In genomic region chr5:139296862-139297326, GRCh38 we compare ENCODE assay signal across 10 cellular contexts. TPM values are rescaled to one million over a fixed set of nuclear protein-coding genes. Genes with fewer than 3 reads are reported as not detected.
DNase-seq lines count a peak whose midpoint lies in the region; ATAC-seq and TF ChIP-seq lines count a peak whose summit lies in the region.
"Had no signal": no experiment of that assay in that cellular context is flagged by ENCODE, and none has a peak within 500 bp of the region (broad histone marks: within the 10 kb centered on the region; RNA-seq: fewer than 3 reads in every experiment).

No MANE protein-coding gene starts in this region.

- peaks cover 23% of the 10 kb centered on the region for H3K36me3 Mint-ChIP-seq in activated CD4-positive, alpha-beta T cell treated with anti-CD3 and anti-CD28 coated beads, Interleukin-2, amount 10 ng/mL, durations not matched to agents 7 days and 5 days (ENCODE audit: low read depth)
- H3K36me3 Mint-ChIP-seq in WTC11: peaks cover 24% of the 10 kb centered on the region
- peaks cover 69% of the 10 kb centered on the region for H3K36me3 Mint-ChIP-seq in stimulated activated effector memory CD8-positive, alpha-beta T cell treated with anti-CD3 and anti-CD28 coated beads, Interleukin-12 subunit alpha, Interleukin-12 subunit beta, amount 100 ng/mL, for 72 hours

- CTCF ChIA-PET in activated CD4-positive, alpha-beta T cell treated with anti-CD3 and anti-CD28 coated beads, Interleukin-2, amount 10 ng/mL, durations not matched to agents 7 days and 5 days (lab: Charles Lee): interaction anchor here (0.6 to 1.9 kb wide), 2 partner anchors 30 to 45 kb away, joined by 7 to 9 read pairs; partner anchors contain the start of gene PAIP2
- CTCF ChIA-PET in WTC11 (lab: Charles Lee): no interaction called here

- DNase-seq in activated CD4-positive, alpha-beta T cell treated with anti-CD3 and anti-CD28 coated beads, Interleukin-2, amount 10 ng/mL, durations not matched to agents 7 days and 5 days: no peak
- DNase-seq in activated CD4-positive, alpha-beta T cell treated with anti-CD3 and anti-CD28 coated beads, Interleukin-2, amount 50 U/mL, for 48 hours: no peak
- DNase-seq in WTC11 (ENCODE audit: low spot score) (no peak), foreskin keratinocyte (no peak)
- DNase-seq in stimulated activated effector memory CD8-positive, alpha-beta T cell treated with anti-CD3 and anti-CD28 coated beads, Interleukin-12 subunit alpha, Interleukin-12 subunit beta, amount 100 ng/mL, for 72 hours (ENCODE audit: low spot score in 2 of 2): no peak
- DNase-seq in activated CD4-positive, alpha-beta T cell treated with anti-CD3 and anti-CD28 coated beads, Interleukin-2, amount 50 U/mL, for 4 hours: no peak
- DNase-seq: NCI-H69; stimulated activated CD4-positive, alpha-beta T cell treated with anti-CD3 and anti-CD28 coated beads, Interleukin-4, amount 100 ng/mL, for 1 hour had no signal

- H3K27ac ChIP-seq in foreskin keratinocyte: no peak overlapping the region

- no peak overlapping the region for H3K9ac ChIP-seq in iPS-15b (ENCODE audit: low read depth, low read length)

- peak overlapping the region; percentile 99 for H3K4me3 ChIP-seq in iPS-15b (ENCODE audit: low read depth, low read length)

- no peak overlapping the region for H3K27ac Mint-ChIP-seq in activated CD4-positive, alpha-beta T cell treated with anti-CD3 and anti-CD28 coated beads, Interleukin-2, amount 10 ng/mL, durations not matched to agents 7 days and 5 days
- H3K27ac Mint-ChIP-seq in WTC11: peak overlapping the region; percentile 82; the same call in 1 of the 2 replicates
- H3K27ac Mint-ChIP-seq in stimulated activated effector memory CD8-positive, alpha-beta T cell treated with anti-CD3 and anti-CD28 coated beads, Interleukin-12 subunit alpha, Interleukin-12 subunit beta, amount 100 ng/mL, for 72 hours: peak overlapping the region; percentile 48

- TF ChIP-seq CTCF in WTC11 (IDR thresholded peaks at IDR 0.05) (no peak), foreskin keratinocyte (conservative IDR thresholded peaks at IDR 0.05) (no peak)

- peaks cover 26% of the 10 kb centered on the region for H3K4me1 ChIP-seq in iPS-15b (ENCODE audit: control insufficient read depth, insufficient read depth, low read length)
- H3K4me1 ChIP-seq in foreskin keratinocyte: peaks cover 14% of the 10 kb centered on the region

- POLR2A ChIA-PET in activated CD4-positive, alpha-beta T cell treated with anti-CD3 and anti-CD28 coated beads, Interleukin-2, amount 10 ng/mL, durations not matched to agents 7 days and 5 days (lab: Charles Lee): no interaction called here
- POLR2A ChIA-PET in WTC11 (lab: Charles Lee): interaction anchor here (0.6 to 1.6 kb wide), 5 partner anchors 10 to 61 kb away, joined by 3 to 5 read pairs (median 3); no protein-coding TSS in a partner anchor

- ATAC-seq in WTC11 (no peak), GM19452 (IDR thresholded peaks at IDR 0.05; ENCODE audit: unreplicated experiment) (no peak), foreskin keratinocyte (no peak)
- no peak for ATAC-seq in stimulated activated effector memory CD8-positive, alpha-beta T cell treated with anti-CD3 and anti-CD28 coated beads, Interleukin-12 subunit alpha, Interleukin-12 subunit beta, amount 100 ng/mL, for 72 hours

- no peaks in the 10 kb centered on the region for H3K27me3 Mint-ChIP-seq in activated CD4-positive, alpha-beta T cell treated with anti-CD3 and anti-CD28 coated beads, Interleukin-2, amount 10 ng/mL, durations not matched to agents 7 days and 5 days
- no peaks in the 10 kb centered on the region for H3K27me3 Mint-ChIP-seq in WTC11 (ENCODE audit: low read depth)

- H3K4me1 Mint-ChIP-seq in activated CD4-positive, alpha-beta T cell treated with anti-CD3 and anti-CD28 coated beads, Interleukin-2, amount 10 ng/mL, durations not matched to agents 7 days and 5 days: peaks cover 64% of the 10 kb centered on the region
- H3K4me1 Mint-ChIP-seq in WTC11: peaks cover 57% of the 10 kb centered on the region
- H3K4me1 Mint-ChIP-seq in stimulated activated effector memory CD8-positive, alpha-beta T cell treated with anti-CD3 and anti-CD28 coated beads, Interleukin-12 subunit alpha, Interleukin-12 subunit beta, amount 100 ng/mL, for 72 hours: peaks cover 65% of the 10 kb centered on the region

- no peaks in the 10 kb centered on the region for H3K9me3 Mint-ChIP-seq in activated CD4-positive, alpha-beta T cell treated with anti-CD3 and anti-CD28 coated beads, Interleukin-2, amount 10 ng/mL, durations not matched to agents 7 days and 5 days
- H3K9me3 Mint-ChIP-seq in WTC11: no peaks in the 10 kb centered on the region
- H3K9me3 Mint-ChIP-seq in stimulated activated effector memory CD8-positive, alpha-beta T cell treated with anti-CD3 and anti-CD28 coated beads, Interleukin-12 subunit alpha, Interleukin-12 subunit beta, amount 100 ng/mL, for 72 hours: no peaks in the 10 kb centered on the region

- H3K9me3 ChIP-seq in iPS-15b (ENCODE audit: control insufficient read depth, insufficient read depth, low read length): no peaks in the 10 kb centered on the region

- H3K4me3 Mint-ChIP-seq in activated CD4-positive, alpha-beta T cell treated with anti-CD3 and anti-CD28 coated beads, Interleukin-2, amount 10 ng/mL, durations not matched to agents 7 days and 5 days: peak overlapping the region; percentile 42
- H3K4me3 Mint-ChIP-seq in WTC11: peak overlapping the region; percentile 99
- peak overlapping the region; percentile 94 for H3K4me3 Mint-ChIP-seq in stimulated activated effector memory CD8-positive, alpha-beta T cell treated with anti-CD3 and anti-CD28 coated beads, Interleukin-12 subunit alpha, Interleukin-12 subunit beta, amount 100 ng/mL, for 72 hours

- no peaks in the 10 kb centered on the region for H3K36me3 ChIP-seq in iPS-15b (ENCODE audit: control insufficient read depth, insufficient read depth, low read length)

- H3K27me3 ChIP-seq in iPS-15b (ENCODE audit: control insufficient read depth, insufficient read depth, low read length) (no peaks in the 10 kb centered on the region), foreskin keratinocyte (no peaks in the 10 kb centered on the region)

TF ChIP-seq in WTC11, 78 proteins besides CTCF, POLR2A, EP300 and RAD21:
- TF ChIP-seq PRRX2 (CRISPR knock-in tag; IDR thresholded peaks at IDR 0.05) (no peak), NR1H2 (CRISPR knock-in tag; IDR thresholded peaks at IDR 0.05) (no peak), ZNF121 (CRISPR knock-in tag; IDR thresholded peaks at IDR 0.05) (peak; percentile 91)

RNA-seq across cellular contexts. Expression of gene MATR3, which starts 3.4 kb away (rescaled TPM):
- 100 to 1,000 TPM; 168 to 222 TPM for total RNA-seq in activated CD4-positive, alpha-beta T cell treated with anti-CD3 and anti-CD28 coated beads, Interleukin-2, amount 10 ng/mL, durations not matched to agents 7 days and 5 days
- total RNA-seq in WTC11 (2021): 228 to 290 TPM (median 233 TPM) in 3 replicates
- 246 and 255 TPM in 2 replicates for total RNA-seq in foreskin keratinocyte
- polyA plus RNA-seq in foreskin keratinocyte: 78.7 and 93.5 TPM in 2 replicates

RNA-seq across cellular contexts. Expression of gene PAIP2, which starts 44.8 kb away (rescaled TPM):
- total RNA-seq in activated CD4-positive, alpha-beta T cell treated with anti-CD3 and anti-CD28 coated beads, Interleukin-2, amount 10 ng/mL, durations not matched to agents 7 days and 5 days: 10 to 100 TPM; 87.0 to 96.0 TPM
- total RNA-seq in WTC11 (2021): 122 to 126 TPM (median 126 TPM) in 3 replicates
- 37.6 and 43.8 TPM in 2 replicates for total RNA-seq in foreskin keratinocyte
- polyA plus RNA-seq in foreskin keratinocyte: 47.6 and 61.0 TPM in 2 replicates

Comparison
In these comparisons a context has a peak if more than half of its experiments do, and no peak if none do; other contexts are left out.
1. H3K4me3 Mint-ChIP-seq: peak in every context shown above with its lines; median percentile 99 in WTC11; 94 in stimulated activated effector memory CD8-positive, alpha-beta T cell treated with anti-CD3 and anti-CD28 coated beads, Interleukin-12 subunit alpha, Interleukin-12 subunit beta, amount 100 ng/mL, for 72 hours; 42 in activated CD4-positive, alpha-beta T cell treated with anti-CD3 and anti-CD28 coated beads, Interleukin-2, amount 10 ng/mL, durations not matched to agents 7 days and 5 days.